ENCODE assay signal across 12 cellular contexts in genomic region chr14:94011795-94012194, GRCh38. TPM values are rescaled to one million over a fixed set of nuclear protein-coding genes. Genes with fewer than 3 reads are reported as not detected.
DNase-seq lines count a peak whose midpoint lies in the region; ATAC-seq and TF ChIP-seq lines count a peak whose summit lies in the region.
"Had no signal": no experiment of that assay in that cellular context is flagged by ENCODE, and none has a peak within 500 bp of the region (broad histone marks: within the 10 kb centered on the region; RNA-seq: fewer than 3 reads in every experiment).

No MANE protein-coding gene starts in this region.

- no peak for TF ChIP-seq EP300 in Ishikawa (IDR thresholded peaks at IDR 0.05; ENCODE audit: borderline replicate concordance)

- peak overlapping the region; percentile 7 for H3K4me3 Mint-ChIP-seq in activated naive CD4-positive, alpha-beta T cell treated with anti-CD3 and anti-CD28 coated beads, Interleukin-2, amount 50 U/mL, for 24 hours
- H3K4me3 Mint-ChIP-seq in activated T-helper 17 cell treated with anti-CD3 and anti-CD28 coated beads, Interleukin-2, amount 50 U/mL, for 72 hours = peak overlapping the region; percentile 60
- H3K4me3 Mint-ChIP-seq: dendritic cell treated with granulocyte-macrophage colony-stimulating factor and Interleukin-4, amounts not matched to agents 40 ng/mL and 50 ng/mL, for 4 days had no signal

- H3K27me3 Mint-ChIP-seq in activated naive CD4-positive, alpha-beta T cell treated with anti-CD3 and anti-CD28 coated beads, Interleukin-2, amount 50 U/mL, for 24 hours = no peaks in the 10 kb centered on the region
- H3K27me3 Mint-ChIP-seq in activated T-helper 17 cell treated with anti-CD3 and anti-CD28 coated beads, Interleukin-2, amount 50 U/mL, for 72 hours = no peaks in the 10 kb centered on the region

- H3K4me1 Mint-ChIP-seq in activated naive CD4-positive, alpha-beta T cell treated with anti-CD3 and anti-CD28 coated beads, Interleukin-2, amount 50 U/mL, for 24 hours = peaks cover 26% of the 10 kb centered on the region
- H3K4me1 Mint-ChIP-seq in activated T-helper 17 cell treated with anti-CD3 and anti-CD28 coated beads, Interleukin-2, amount 50 U/mL, for 72 hours = peaks cover 34% of the 10 kb centered on the region

- no peak for TF ChIP-seq RAD21 in Ishikawa (IDR thresholded peaks at IDR 0.05; ENCODE audit: low read depth)

- peak overlapping the region; percentile 8 for H3K27ac Mint-ChIP-seq in activated naive CD4-positive, alpha-beta T cell treated with anti-CD3 and anti-CD28 coated beads, Interleukin-2, amount 50 U/mL, for 24 hours
- peak overlapping the region; percentile 26 for H3K27ac Mint-ChIP-seq in activated T-helper 17 cell treated with anti-CD3 and anti-CD28 coated beads, Interleukin-2, amount 50 U/mL, for 72 hours
- H3K27ac Mint-ChIP-seq: dendritic cell treated with granulocyte-macrophage colony-stimulating factor and Interleukin-4, amounts not matched to agents 40 ng/mL and 50 ng/mL, for 4 days had no signal

- H3K9me3 Mint-ChIP-seq in activated naive CD4-positive, alpha-beta T cell treated with anti-CD3 and anti-CD28 coated beads, Interleukin-2, amount 50 U/mL, for 24 hours = no peaks in the 10 kb centered on the region
- no peaks in the 10 kb centered on the region for H3K9me3 Mint-ChIP-seq in activated T-helper 17 cell treated with anti-CD3 and anti-CD28 coated beads, Interleukin-2, amount 50 U/mL, for 72 hours
- H3K9me3 Mint-ChIP-seq: dendritic cell treated with granulocyte-macrophage colony-stimulating factor and Interleukin-4, amounts not matched to agents 40 ng/mL and 50 ng/mL, for 4 days had no signal

- H3K36me3 Mint-ChIP-seq in activated naive CD4-positive, alpha-beta T cell treated with anti-CD3 and anti-CD28 coated beads, Interleukin-2, amount 50 U/mL, for 24 hours = no peaks in the 10 kb centered on the region
- H3K36me3 Mint-ChIP-seq in activated T-helper 17 cell treated with anti-CD3 and anti-CD28 coated beads, Interleukin-2, amount 50 U/mL, for 72 hours (ENCODE audit: low read depth) = no peaks in the 10 kb centered on the region

- ATAC-seq in activated T-helper 17 cell treated with anti-CD3 and anti-CD28 coated beads, Interleukin-2, amount 50 U/mL, for 72 hours (replicated peaks) = peak; percentile 15
- no peak for ATAC-seq in HG03354 (IDR thresholded peaks at IDR 0.05; ENCODE audit: poor library complexity, severe bottlenecking, unreplicated experiment)

- DNase-seq in activated naive CD4-positive, alpha-beta T cell treated with anti-CD3 and anti-CD28 coated beads, Interleukin-2, amount 50 U/mL, for 16 hours = no peak
- DNase-seq in renal cortical epithelial cell (ENCODE audit: low read depth) = peak; percentile 80
- DNase-seq in SIG-M5 (lab: John Stamatoyannopoulos, UW) = no peak
- no peak for DNase-seq in COLO829 (ENCODE audit: low spot score)
- DNase-seq: MG63; stimulated activated CD4-positive, alpha-beta T cell treated with anti-CD3 and anti-CD28 coated beads, Interleukin-4, amount 100 ng/mL, for 24 hours; tibial artery had no signal

TF ChIP-seq in Ishikawa, 13 proteins besides CTCF, POLR2A, EP300 and RAD21:
- TF ChIP-seq EGR1 (IDR thresholded peaks at IDR 0.05) (no peak), NFIC (IDR thresholded peaks at IDR 0.05) (peak; percentile 63), YY1 (IDR thresholded peaks at IDR 0.05; ENCODE audit: low read depth) (no peak)

RNA-seq across cellular contexts. Expression of gene OTUB2, which starts 14.3 kb away (rescaled TPM):
- 10 to 100 TPM in 1 of 2 donors, 1 to 10 TPM in 1; 6.3 to 11.0 TPM for total RNA-seq in activated T-helper 17 cell treated with anti-CD3 and anti-CD28 coated beads, Interleukin-2, amount 50 U/mL, for 72 hours
- total RNA-seq in renal cortical epithelial cell = 6.4 and 14.2 TPM in 2 replicates

RNA-seq across cellular contexts. Expression of gene CCDC197, which starts 14.7 kb away (rescaled TPM):
- total RNA-seq in activated T-helper 17 cell treated with anti-CD3 and anti-CD28 coated beads, Interleukin-2, amount 50 U/mL, for 72 hours = under 1 TPM in 1 of 2 donors, not detected in 1; 0.37 TPM
- not detected in 2 replicates for total RNA-seq in renal cortical epithelial cell

RNA-seq across cellular contexts. Expression of gene ASB2, which starts 35.4 kb away (rescaled TPM):
- total RNA-seq in activated T-helper 17 cell treated with anti-CD3 and anti-CD28 coated beads, Interleukin-2, amount 50 U/mL, for 72 hours = 10 to 100 TPM; 48.5 to 68.7 TPM
- total RNA-seq in renal cortical epithelial cell = 0.05 and 0.35 TPM in 2 replicates

Comparison
In these comparisons a context has a peak if more than half of its experiments do, and no peak if none do; other contexts are left out.
1. RNA of gene ASB2, which starts 35.4 kb away (total RNA-seq): 48.5 to 68.7 TPM in activated T-helper 17 cell treated with anti-CD3 and anti-CD28 coated beads, Interleukin-2, amount 50 U/mL, for 72 hours; 0.05 to 0.35 TPM in renal cortical epithelial cell; every median in the first group is over 10 times any median in the second.